Comparison of ENCODE assay signal across 1 cellular context in the genomic region with DNA sequence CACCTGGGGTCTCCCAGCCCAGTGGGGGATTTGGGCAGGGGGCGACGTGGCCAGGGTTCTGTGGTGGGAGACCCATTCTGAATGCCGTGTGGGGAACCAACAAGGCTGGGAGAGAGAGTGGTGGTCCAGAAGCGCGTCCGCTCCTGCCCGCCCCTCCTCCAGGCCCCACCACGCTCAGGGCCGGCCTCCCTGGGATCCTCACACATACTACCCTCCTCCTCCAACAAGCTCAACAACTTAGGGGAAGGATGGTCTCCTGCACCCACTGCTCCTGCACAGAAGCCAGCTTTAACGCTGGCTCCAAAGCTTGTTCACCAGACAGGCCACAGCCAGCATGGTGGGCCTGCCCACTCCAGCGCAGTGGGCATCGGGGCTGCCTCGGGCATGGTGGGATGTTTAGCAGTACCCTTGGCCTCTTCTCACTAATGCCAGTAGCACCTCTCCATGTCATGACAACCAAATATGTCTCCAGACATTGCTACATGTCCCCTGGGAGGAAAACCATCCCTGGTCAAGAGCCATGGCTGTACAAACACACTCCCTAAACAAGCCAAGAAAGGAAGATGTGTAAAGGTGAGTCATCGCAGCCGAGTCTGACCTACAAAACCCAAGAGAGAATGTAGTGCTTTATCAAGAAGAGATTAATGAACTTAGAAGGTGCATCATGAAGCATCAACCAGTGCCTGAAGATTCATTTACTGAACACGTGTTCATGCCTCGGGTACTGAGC.
TF ChIP-seq lines count a peak whose summit lies in the region.

No MANE protein-coding gene starts in this region.

TF ChIP-seq in H1, 55 proteins besides CTCF, POLR2A, EP300 and RAD21:
- no peak for TF ChIP-seq KDM1A (IDR thresholded peaks at IDR 0.05; ENCODE audit: borderline replicate concordance, low read length)
- TF ChIP-seq TAF7 (optimal IDR thresholded peaks at IDR 0.05; ENCODE audit: borderline replicate concordance, low read depth, low read length), result no peak
- no peak for TF ChIP-seq CTBP2 (IDR thresholded peaks at IDR 0.05; ENCODE audit: borderline replicate concordance, insufficient read depth, insufficient read length, low read length)
- TF ChIP-seq, protein P1, sequence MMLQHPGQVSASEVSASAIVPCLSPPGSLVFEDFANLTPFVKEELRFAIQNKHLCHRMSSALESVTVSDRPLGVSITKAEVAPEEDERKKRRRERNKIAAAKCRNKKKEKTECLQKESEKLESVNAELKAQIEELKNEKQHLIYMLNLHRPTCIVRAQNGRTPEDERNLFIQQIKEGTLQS (IDR thresholded peaks at IDR 0.05; ENCODE audit: insufficient read depth, low read depth, low read length), result no peak
- no peak for TF ChIP-seq YY1 (IDR thresholded peaks at IDR 0.05; ENCODE audit: low read depth, low read length)
- TF ChIP-seq EZH2 (IDR thresholded peaks at IDR 0.05; ENCODE audit: low read depth, low read length, severe bottlenecking), result no peak
- TF ChIP-seq POU5F1 (IDR thresholded peaks at IDR 0.05; ENCODE audit: low read depth, low read length), result no peak
- TF ChIP-seq, protein P2, sequence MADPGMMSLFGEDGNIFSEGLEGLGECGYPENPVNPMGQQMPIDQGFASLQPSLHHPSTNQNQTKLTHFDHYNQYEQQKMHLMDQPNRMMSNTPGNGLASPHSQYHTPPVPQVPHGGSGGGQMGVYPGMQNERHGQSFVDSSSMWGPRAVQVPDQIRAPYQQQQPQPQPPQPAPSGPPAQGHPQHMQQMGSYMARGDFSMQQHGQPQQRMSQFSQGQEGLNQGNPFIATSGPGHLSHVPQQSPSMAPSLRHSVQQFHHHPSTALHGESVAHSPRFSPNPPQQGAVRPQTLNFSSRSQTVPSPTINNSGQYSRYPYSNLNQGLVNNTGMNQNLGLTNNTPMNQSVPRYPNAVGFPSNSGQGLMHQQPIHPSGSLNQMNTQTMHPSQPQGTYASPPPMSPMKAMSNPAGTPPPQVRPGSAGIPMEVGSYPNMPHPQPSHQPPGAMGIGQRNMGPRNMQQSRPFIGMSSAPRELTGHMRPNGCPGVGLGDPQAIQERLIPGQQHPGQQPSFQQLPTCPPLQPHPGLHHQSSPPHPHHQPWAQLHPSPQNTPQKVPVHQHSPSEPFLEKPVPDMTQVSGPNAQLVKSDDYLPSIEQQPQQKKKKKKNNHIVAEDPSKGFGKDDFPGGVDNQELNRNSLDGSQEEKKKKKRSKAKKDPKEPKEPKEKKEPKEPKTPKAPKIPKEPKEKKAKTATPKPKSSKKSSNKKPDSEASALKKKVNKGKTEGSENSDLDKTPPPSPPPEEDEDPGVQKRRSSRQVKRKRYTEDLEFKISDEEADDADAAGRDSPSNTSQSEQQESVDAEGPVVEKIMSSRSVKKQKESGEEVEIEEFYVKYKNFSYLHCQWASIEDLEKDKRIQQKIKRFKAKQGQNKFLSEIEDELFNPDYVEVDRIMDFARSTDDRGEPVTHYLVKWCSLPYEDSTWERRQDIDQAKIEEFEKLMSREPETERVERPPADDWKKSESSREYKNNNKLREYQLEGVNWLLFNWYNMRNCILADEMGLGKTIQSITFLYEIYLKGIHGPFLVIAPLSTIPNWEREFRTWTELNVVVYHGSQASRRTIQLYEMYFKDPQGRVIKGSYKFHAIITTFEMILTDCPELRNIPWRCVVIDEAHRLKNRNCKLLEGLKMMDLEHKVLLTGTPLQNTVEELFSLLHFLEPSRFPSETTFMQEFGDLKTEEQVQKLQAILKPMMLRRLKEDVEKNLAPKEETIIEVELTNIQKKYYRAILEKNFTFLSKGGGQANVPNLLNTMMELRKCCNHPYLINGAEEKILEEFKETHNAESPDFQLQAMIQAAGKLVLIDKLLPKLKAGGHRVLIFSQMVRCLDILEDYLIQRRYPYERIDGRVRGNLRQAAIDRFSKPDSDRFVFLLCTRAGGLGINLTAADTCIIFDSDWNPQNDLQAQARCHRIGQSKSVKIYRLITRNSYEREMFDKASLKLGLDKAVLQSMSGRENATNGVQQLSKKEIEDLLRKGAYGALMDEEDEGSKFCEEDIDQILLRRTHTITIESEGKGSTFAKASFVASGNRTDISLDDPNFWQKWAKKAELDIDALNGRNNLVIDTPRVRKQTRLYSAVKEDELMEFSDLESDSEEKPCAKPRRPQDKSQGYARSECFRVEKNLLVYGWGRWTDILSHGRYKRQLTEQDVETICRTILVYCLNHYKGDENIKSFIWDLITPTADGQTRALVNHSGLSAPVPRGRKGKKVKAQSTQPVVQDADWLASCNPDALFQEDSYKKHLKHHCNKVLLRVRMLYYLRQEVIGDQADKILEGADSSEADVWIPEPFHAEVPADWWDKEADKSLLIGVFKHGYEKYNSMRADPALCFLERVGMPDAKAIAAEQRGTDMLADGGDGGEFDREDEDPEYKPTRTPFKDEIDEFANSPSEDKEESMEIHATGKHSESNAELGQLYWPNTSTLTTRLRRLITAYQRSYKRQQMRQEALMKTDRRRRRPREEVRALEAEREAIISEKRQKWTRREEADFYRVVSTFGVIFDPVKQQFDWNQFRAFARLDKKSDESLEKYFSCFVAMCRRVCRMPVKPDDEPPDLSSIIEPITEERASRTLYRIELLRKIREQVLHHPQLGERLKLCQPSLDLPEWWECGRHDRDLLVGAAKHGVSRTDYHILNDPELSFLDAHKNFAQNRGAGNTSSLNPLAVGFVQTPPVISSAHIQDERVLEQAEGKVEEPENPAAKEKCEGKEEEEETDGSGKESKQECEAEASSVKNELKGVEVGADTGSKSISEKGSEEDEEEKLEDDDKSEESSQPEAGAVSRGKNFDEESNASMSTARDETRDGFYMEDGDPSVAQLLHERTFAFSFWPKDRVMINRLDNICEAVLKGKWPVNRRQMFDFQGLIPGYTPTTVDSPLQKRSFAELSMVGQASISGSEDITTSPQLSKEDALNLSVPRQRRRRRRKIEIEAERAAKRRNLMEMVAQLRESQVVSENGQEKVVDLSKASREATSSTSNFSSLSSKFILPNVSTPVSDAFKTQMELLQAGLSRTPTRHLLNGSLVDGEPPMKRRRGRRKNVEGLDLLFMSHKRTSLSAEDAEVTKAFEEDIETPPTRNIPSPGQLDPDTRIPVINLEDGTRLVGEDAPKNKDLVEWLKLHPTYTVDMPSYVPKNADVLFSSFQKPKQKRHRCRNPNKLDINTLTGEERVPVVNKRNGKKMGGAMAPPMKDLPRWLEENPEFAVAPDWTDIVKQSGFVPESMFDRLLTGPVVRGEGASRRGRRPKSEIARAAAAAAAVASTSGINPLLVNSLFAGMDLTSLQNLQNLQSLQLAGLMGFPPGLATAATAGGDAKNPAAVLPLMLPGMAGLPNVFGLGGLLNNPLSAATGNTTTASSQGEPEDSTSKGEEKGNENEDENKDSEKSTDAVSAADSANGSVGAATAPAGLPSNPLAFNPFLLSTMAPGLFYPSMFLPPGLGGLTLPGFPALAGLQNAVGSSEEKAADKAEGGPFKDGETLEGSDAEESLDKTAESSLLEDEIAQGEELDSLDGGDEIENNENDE (IDR thresholded peaks at IDR 0.05; ENCODE audit: insufficient replicate concordance, low read length), result no peak
- no peak for TF ChIP-seq SP4 (IDR thresholded peaks at IDR 0.05; ENCODE audit: low read length)
